Comparison of ENCODE assay signal across 38 cellular contexts in genomic region chr15:25871403-25871802, GRCh38. TPM values are rescaled to one million over a fixed set of nuclear protein-coding genes. Genes with fewer than 3 reads are reported as not detected.
DNase-seq lines count a peak whose midpoint lies in the region; ATAC-seq, FAIRE-seq and TF ChIP-seq lines count a peak whose summit lies in the region.
"Had no signal": no experiment of that assay in that cellular context is flagged by ENCODE, and none has a peak within 500 bp of the region (broad histone marks: within the 10 kb centered on the region; RNA-seq: fewer than 3 reads in every experiment).

No MANE protein-coding gene starts in this region.

- H3K79me2 ChIP-seq in K562 (ENCODE audit: control insufficient read depth, insufficient read depth, low read length) = no peaks in the 10 kb centered on the region
- no peaks in the 10 kb centered on the region for H3K79me2 ChIP-seq in H1 (ENCODE audit: control insufficient read depth in 1 of 2, insufficient read depth in 2 of 2, low read length in 2 of 2)

- no TSS peak for BruUV-seq in K562 (replicated peaks; lab: Mats Ljungman, UMichigan)
- BruUV-seq in Calu3 (replicated peaks; lab: Mats Ljungman, UMichigan) = no TSS peak

- H3K9me3 ChIP-seq in HEK293 (ENCODE audit: control insufficient read depth, insufficient read depth, low read depth, low read length) = no peaks in the 10 kb centered on the region
- H3K9me3 ChIP-seq in K562 (replicated peaks; ENCODE audit: control insufficient read depth, insufficient read depth, low read depth, low read length) = no peaks in the 10 kb centered on the region
- H3K9me3 ChIP-seq in H1 (ENCODE audit: insufficient read depth in 2 of 2, low read depth in 1 of 2, low read length in 1 of 2) = no peaks in the 10 kb centered on the region
- H3K9me3 ChIP-seq: A549; BE2C; BLaER1; BLaER1 treated with 17β-estradiol and CSF1 and Interleukin-3, amounts not matched to agents 10 nM and 100 nM; Caco-2 had no signal

- no peak overlapping the region for H3K23ac ChIP-seq in H1 (ENCODE audit: insufficient read length)

- FAIRE-seq in K562 (lab: Jason Lieb, UNC) = no peak
- no peak for FAIRE-seq in H1 (lab: Jason Lieb, UNC)
- FAIRE-seq: A204.1, A549, D721Med had no signal

- H4K8ac ChIP-seq in H1 (ENCODE audit: extremely low read depth, insufficient read depth, low read length) = no peak overlapping the region

- no peak overlapping the region for H2BK20ac ChIP-seq in H1 (ENCODE audit: low read length)

- no peak overlapping the region for H2BK15ac ChIP-seq in H1 (ENCODE audit: low read length)

- peaks cover 2% of the 10 kb centered on the region; the same call in 1 of the 2 replicates for H3K23me2 ChIP-seq in H1 (ENCODE audit: low read depth, low read length)

- H3K4me2 ChIP-seq in K562 (ENCODE audit: insufficient read depth, low read length) = no peak overlapping the region
- no peak overlapping the region for H3K4me2 ChIP-seq in H1 (ENCODE audit: insufficient read depth in 1 of 2, low read depth in 2 of 2, low read length in 2 of 2)
- H3K4me2 ChIP-seq: A549; BLaER1; BLaER1 treated with 17β-estradiol and CSF1 and Interleukin-3, amounts not matched to agents 10 nM and 100 nM had no signal

- no peak overlapping the region for H2BK120ac ChIP-seq in H1 (replicated peaks; ENCODE audit: low read depth, low read length)

- no peak overlapping the region for H4K5ac ChIP-seq in H1 (ENCODE audit: insufficient read length, low read depth, low read length)

- in situ Hi-C loops in K562 (cut with MboI) = no loop called here

- no peak overlapping the region for H4K91ac ChIP-seq in H1 (replicated peaks; ENCODE audit: insufficient read length, low read length)

- intact Hi-C loops in activated CD8-positive, alpha-beta T cell treated with anti-CD3 and anti-CD28 coated beads for 36 hours (cut with micrococcal nuclease) = no loop called here
- intact Hi-C loops in K562 (cut with micrococcal nuclease) (no loop called here), Calu3 (cut with micrococcal nuclease; ENCODE audit: unreplicated experiment) (no loop called here)

- H3K4me3 ChIP-seq in HEK293 (ENCODE audit: low read depth, low read length) = no peak overlapping the region
- no peak overlapping the region for H3K4me3 ChIP-seq in K562
- no peak overlapping the region for H3K4me3 ChIP-seq in H1 (ENCODE audit: extremely low read depth in 1 of 4, insufficient read depth in 2 of 4, low read depth in 3 of 4, low read length in 4 of 4)
- H3K4me3 ChIP-seq: A549; BLaER1; BLaER1 treated with 17β-estradiol and CSF1 and Interleukin-3, amounts not matched to agents 10 nM and 100 nM had no signal

- H2BK12ac ChIP-seq in H1 (ENCODE audit: low read depth, low read length) = no peak overlapping the region

- H3K27ac ChIP-seq in HEK293 (ENCODE audit: extremely low read depth, low read depth, low read length) (no peak overlapping the region), K562 (ENCODE audit: extremely low read depth, low read depth, low read length) (no peak overlapping the region), H1 (ENCODE audit: low read depth, low read length) (no peak overlapping the region)
- H3K27ac ChIP-seq: 22Rv1; A549; BLaER1; BLaER1 treated with 17β-estradiol and CSF1 and Interleukin-3, amounts not matched to agents 10 nM and 100 nM; C4-2B had no signal

- H3K36me3 ChIP-seq in HEK293 (ENCODE audit: control insufficient read depth in 2 of 2, insufficient read depth in 1 of 2, low read length in 2 of 2) (no peaks in the 10 kb centered on the region), K562 (ENCODE audit: control insufficient read depth, insufficient read depth, low read length) (no peaks in the 10 kb centered on the region), H1 (ENCODE audit: control insufficient read depth in 2 of 4, insufficient read depth in 4 of 4, low read length in 3 of 4) (no peaks in the 10 kb centered on the region)
- H3K36me3 ChIP-seq: BE2C; BLaER1; BLaER1 treated with 17β-estradiol and CSF1 and Interleukin-3, amounts not matched to agents 10 nM and 100 nM had no signal

- no peak overlapping the region for H3K14ac ChIP-seq in H1 (ENCODE audit: insufficient read length)

- no peak overlapping the region for H3K4me3 Mint-ChIP-seq in activated CD8-positive, alpha-beta T cell treated with anti-CD3 and anti-CD28 coated beads for 36 hours
- no peak overlapping the region for H3K4me3 Mint-ChIP-seq in activated CD8-positive, alpha-beta T cell treated with anti-CD3 and anti-CD28 coated beads, Interleukin-2, amount 10 ng/mL, durations not matched to agents 7 days and 5 days
- H3K4me3 Mint-ChIP-seq in Calu3 (ENCODE audit: low read depth, unreplicated experiment) = no peak overlapping the region
- H3K4me3 Mint-ChIP-seq: B cell; CD14-positive monocyte; CD4-positive, alpha-beta memory T cell; CD4-positive, alpha-beta T cell; CD4-positive, CD25-positive, alpha-beta regulatory T cell; CD8-positive, alpha-beta memory T cell; CD8-positive, alpha-beta T cell had no signal

- H2AK5ac ChIP-seq in H1 (ENCODE audit: low read depth, low read length) = no peak overlapping the region

- TF ChIP-seq RAD21 in K562 (CRISPR knock-in tag; conservative IDR thresholded peaks at IDR 0.05 in 1 of 2, IDR thresholded peaks at IDR 0.05 in 1 of 2) = no peak
- no peak for TF ChIP-seq RAD21 in H1 (IDR thresholded peaks at IDR 0.05 in 1 of 2, conservative IDR thresholded peaks at IDR 0.05 in 1 of 2; ENCODE audit: low read depth in 2 of 2, low read length in 2 of 2)

- POLR2A ChIA-PET in activated CD8-positive, alpha-beta T cell treated with anti-CD3 and anti-CD28 coated beads for 36 hours (lab: Charles Lee) = no interaction called here
- POLR2A ChIA-PET in activated CD8-positive, alpha-beta T cell treated with anti-CD3 and anti-CD28 coated beads, Interleukin-2, amount 10 ng/mL, durations not matched to agents 7 days and 5 days (lab: Charles Lee) = interaction anchor here (0.8 kb wide), 1 partner anchor 74 kb away, joined by 3 read pairs; no protein-coding TSS in a partner anchor
- POLR2A ChIA-PET in HEK293 (lab: Yijun Ruan, JAX) = no interaction called here
- POLR2A ChIA-PET in K562 (lab: Yijun Ruan, JAX) = interaction anchor here (1.0 kb wide), 1 partner anchor 9 kb away, joined by 4 read pairs; no protein-coding TSS in a partner anchor
- POLR2A ChIA-PET in H1 (lab: Charles Lee; ENCODE audit: partially characterized antibody) = no interaction called here

- peak overlapping the region; percentile 46 for H3K56ac ChIP-seq in H1 (replicated peaks; ENCODE audit: insufficient read length, low read depth, low read length)

- no peak for ATAC-seq in activated CD8-positive, alpha-beta T cell treated with anti-CD3 and anti-CD28 coated beads for 36 hours
- ATAC-seq in activated CD8-positive, alpha-beta T cell treated with anti-CD3 and anti-CD28 coated beads, Interleukin-2, amount 10 ng/mL, durations not matched to agents 7 days and 5 days = no peak
- ATAC-seq in K562 = no peak
- no peak for ATAC-seq in GM21390 (IDR thresholded peaks at IDR 0.05; ENCODE audit: unreplicated experiment)
- ATAC-seq: A549; CD8-positive, alpha-beta T cell had no signal

- H3K4ac ChIP-seq in H1 (replicated peaks; ENCODE audit: insufficient read length, low read depth, low read length) = no peak overlapping the region

- TF ChIP-seq POLR2A in K562 (conservative IDR thresholded peaks at IDR 0.05) = no peak
- TF ChIP-seq POLR2A in H1 (IDR thresholded peaks at IDR 0.05; ENCODE audit: control extremely low read depth in 1 of 2, low read depth in 2 of 2, low read length in 2 of 2) = no peak

- H2AFZ ChIP-seq in K562 (ENCODE audit: low read depth, low read length) = no peak overlapping the region
- H2AFZ ChIP-seq in H1 (ENCODE audit: low read length) = no peak overlapping the region

- CTCF ChIA-PET in activated CD8-positive, alpha-beta T cell treated with anti-CD3 and anti-CD28 coated beads for 36 hours (lab: Charles Lee) = no interaction called here
- CTCF ChIA-PET in activated CD8-positive, alpha-beta T cell treated with anti-CD3 and anti-CD28 coated beads, Interleukin-2, amount 10 ng/mL, durations not matched to agents 7 days and 5 days (lab: Charles Lee) = interaction anchor here (1.4 kb wide), 1 partner anchor 8 kb away, joined by 3 read pairs; the partner anchor contains the start of gene ATP10A
- CTCF ChIA-PET in HEK293 (lab: Yijun Ruan, JAX) = no interaction called here
- CTCF ChIA-PET in K562 (lab: Yijun Ruan, JAX; ENCODE audit: low intra/inter-chr PET ratio) = no interaction called here
- CTCF ChIA-PET in H1 (lab: Charles Lee; ENCODE audit: partially characterized antibody) = no interaction called here
- CTCF ChIA-PET in Calu3 (lab: Charles Lee) = no interaction called here

- no peaks in the 10 kb centered on the region for H3K27me3 Mint-ChIP-seq in activated CD8-positive, alpha-beta T cell treated with anti-CD3 and anti-CD28 coated beads for 36 hours
- peaks cover 5% of the 10 kb centered on the region for H3K27me3 Mint-ChIP-seq in activated CD8-positive, alpha-beta T cell treated with anti-CD3 and anti-CD28 coated beads, Interleukin-2, amount 10 ng/mL, durations not matched to agents 7 days and 5 days (ENCODE audit: low read depth)
- H3K27me3 Mint-ChIP-seq in Calu3 (ENCODE audit: unreplicated experiment) = no peaks in the 10 kb centered on the region
- H3K27me3 Mint-ChIP-seq: CD4-positive, alpha-beta memory T cell; CD4-positive, alpha-beta T cell; CD8-positive, alpha-beta memory T cell had no signal

- H3K9ac ChIP-seq in K562 (ENCODE audit: insufficient read depth in 1 of 2, low read depth in 2 of 2, low read length in 2 of 2) = no peak overlapping the region
- no peak overlapping the region for H3K9ac ChIP-seq in H1 (replicated peaks in 1 of 4; ENCODE audit: extremely low read depth in 1 of 4, low read depth in 3 of 4, low read length in 3 of 4)
- H3K9ac ChIP-seq: BLaER1; BLaER1 treated with 17β-estradiol and CSF1 and Interleukin-3, amounts not matched to agents 10 nM and 100 nM had no signal

- no peaks in the 10 kb centered on the region for H3K79me1 ChIP-seq in H1 (ENCODE audit: low read depth, low read length)

- no peak overlapping the region for H3K18ac ChIP-seq in H1 (ENCODE audit: extremely low read depth, low read length)

- H3K27me3 ChIP-seq in K562 (ENCODE audit: control insufficient read depth in 2 of 2, insufficient read depth in 2 of 2, low read length in 2 of 2) = peaks cover 5 to 6% of the 10 kb centered on the region in 2 experiments; a peak in 3 of 5 replicates
- peaks cover 0 to 1% (median 0%) of the 10 kb centered on the region in 4 experiments; a peak in 1 of 7 replicates for H3K27me3 ChIP-seq in H1 (replicated peaks in 1 of 4; ENCODE audit: control insufficient read depth in 3 of 4, extremely low read depth in 1 of 4, insufficient read depth in 3 of 4, low read length in 3 of 4)
- H3K27me3 ChIP-seq: BE2C; BLaER1; BLaER1 treated with 17β-estradiol and CSF1 and Interleukin-3, amounts not matched to agents 10 nM and 100 nM had no signal

- TF ChIP-seq EP300 in K562 (IDR thresholded peaks at IDR 0.05; ENCODE audit: low read length) (no peak), H1 (IDR thresholded peaks at IDR 0.05; ENCODE audit: borderline replicate concordance in 1 of 2, low read depth in 2 of 2, low read length in 2 of 2) (no peak)

- no peak for DNase-seq in activated CD8-positive, alpha-beta T cell treated with anti-CD3 and anti-CD28 coated beads for 36 hours
- DNase-seq in activated CD8-positive, alpha-beta T cell treated with anti-CD3 and anti-CD28 coated beads, Interleukin-2, amount 10 ng/mL, durations not matched to agents 7 days and 5 days = no peak
- DNase-seq in K562 (ENCODE audit: extremely low read depth in 1 of 4, low spot score in 3 of 4) = no peak
- DNase-seq in H1 (ENCODE audit: low read depth in 1 of 2, low spot score in 2 of 2) = no peak
- DNase-seq in stimulated activated CD4-positive, alpha-beta T cell treated with anti-CD3 and anti-CD28 coated beads, Interleukin-1b, Interleukin-23, amount 100 ng/mL, for 48 hours = no peak
- no peak for DNase-seq in Calu3
- DNase-seq: 8988T; ACHN; AML-193; BE2C; C1 segment of cervical spinal cord; Caco-2; CD4-positive, alpha-beta memory T cell; CD4-positive, alpha-beta T cell; CD4-positive, CD25-positive, alpha-beta regulatory T cell; CD8-positive, alpha-beta memory T cell; CD8-positive, alpha-beta T cell; COR-L47; DMS 273 treated with DMSO at 0.1 percent for 48 hours; DMS153; DMS53; DMS79; DMS79 treated with DMSO at 0.1 percent for 48 hours; DND-41; EL had no signal

- H3K9me1 ChIP-seq in K562 (ENCODE audit: control insufficient read depth, insufficient read depth, low read length) = no peaks in the 10 kb centered on the region

- H4K20me1 ChIP-seq in K562 (replicated peaks; ENCODE audit: control insufficient read depth, insufficient read depth, low read length) (no peaks in the 10 kb centered on the region), H1 (replicated peaks in 1 of 2; ENCODE audit: control insufficient read depth in 1 of 2, insufficient read depth in 2 of 2, low read length in 2 of 2) (no peaks in the 10 kb centered on the region)
- H4K20me1 ChIP-seq: BLaER1; BLaER1 treated with 17β-estradiol and CSF1 and Interleukin-3, amounts not matched to agents 10 nM and 100 nM had no signal

- TF ChIP-seq CTCF in activated CD8-positive, alpha-beta T cell treated with anti-CD3 and anti-CD28 coated beads for 36 hours (IDR thresholded peaks at IDR 0.05) = peak; percentile 24
- TF ChIP-seq CTCF in HEK293 (tag by site-specific recombination; IDR thresholded peaks at IDR 0.05) (no peak), K562 (IDR thresholded peaks at IDR 0.05 in 2 of 3, conservative IDR thresholded peaks at IDR 0.05 in 1 of 3; ENCODE audit: insufficient read depth in 2 of 3, low read depth in 1 of 3, low read length in 3 of 3) (no peak), H1 (IDR thresholded peaks at IDR 0.05; ENCODE audit: control extremely low read depth in 1 of 3, insufficient read depth in 1 of 3, low read depth in 1 of 3, low read length in 3 of 3) (no peak), Calu3 (IDR thresholded peaks at IDR 0.05; ENCODE audit: unreplicated experiment) (no peak)

- H3K4me1 Mint-ChIP-seq in activated CD8-positive, alpha-beta T cell treated with anti-CD3 and anti-CD28 coated beads for 36 hours (ENCODE audit: low read depth) = peaks cover 7% of the 10 kb centered on the region
- peaks cover 8% of the 10 kb centered on the region for H3K4me1 Mint-ChIP-seq in activated CD8-positive, alpha-beta T cell treated with anti-CD3 and anti-CD28 coated beads, Interleukin-2, amount 10 ng/mL, durations not matched to agents 7 days and 5 days (ENCODE audit: low read depth)
- H3K4me1 Mint-ChIP-seq in Calu3 (ENCODE audit: low read depth, unreplicated experiment) = no peaks in the 10 kb centered on the region
- H3K4me1 Mint-ChIP-seq: B cell had no signal

- no peaks in the 10 kb centered on the region for H3K36me3 Mint-ChIP-seq in activated CD8-positive, alpha-beta T cell treated with anti-CD3 and anti-CD28 coated beads for 36 hours (ENCODE audit: low read depth)
- H3K36me3 Mint-ChIP-seq in activated CD8-positive, alpha-beta T cell treated with anti-CD3 and anti-CD28 coated beads, Interleukin-2, amount 10 ng/mL, durations not matched to agents 7 days and 5 days (ENCODE audit: low read depth) = no peaks in the 10 kb centered on the region
- no peaks in the 10 kb centered on the region for H3K36me3 Mint-ChIP-seq in Calu3 (ENCODE audit: insufficient read depth, unreplicated experiment)
- H3K36me3 Mint-ChIP-seq: CD14-positive monocyte; CD4-positive, alpha-beta memory T cell; CD4-positive, CD25-positive, alpha-beta regulatory T cell; CD8-positive, alpha-beta memory T cell; CD8-positive, alpha-beta T cell had no signal

- H3K27ac Mint-ChIP-seq in activated CD8-positive, alpha-beta T cell treated with anti-CD3 and anti-CD28 coated beads for 36 hours = no peak overlapping the region
- no peak overlapping the region for H3K27ac Mint-ChIP-seq in activated CD8-positive, alpha-beta T cell treated with anti-CD3 and anti-CD28 coated beads, Interleukin-2, amount 10 ng/mL, durations not matched to agents 7 days and 5 days
- no peak overlapping the region for H3K27ac Mint-ChIP-seq in Calu3 (ENCODE audit: unreplicated experiment)
- H3K27ac Mint-ChIP-seq: B cell; CD14-positive monocyte; CD4-positive, alpha-beta memory T cell; CD4-positive, alpha-beta T cell; CD4-positive, CD25-positive, alpha-beta regulatory T cell; CD8-positive, alpha-beta memory T cell; CD8-positive, alpha-beta T cell had no signal

- no peaks in the 10 kb centered on the region for H3K4me1 ChIP-seq in HEK293 (ENCODE audit: control insufficient read depth, insufficient read depth, low read length)
- no peaks in the 10 kb centered on the region for H3K4me1 ChIP-seq in K562 (replicated peaks in 1 of 2; ENCODE audit: control insufficient read depth in 2 of 2, insufficient read depth in 2 of 2, low read length in 2 of 2)
- no peaks in the 10 kb centered on the region for H3K4me1 ChIP-seq in H1 (replicated peaks in 1 of 4; ENCODE audit: control insufficient read depth in 3 of 4, insufficient read depth in 4 of 4, low read length in 3 of 4)
- H3K4me1 ChIP-seq: BE2C had no signal

- H3K9me3 Mint-ChIP-seq in activated CD8-positive, alpha-beta T cell treated with anti-CD3 and anti-CD28 coated beads for 36 hours = no peaks in the 10 kb centered on the region
- H3K9me3 Mint-ChIP-seq in activated CD8-positive, alpha-beta T cell treated with anti-CD3 and anti-CD28 coated beads, Interleukin-2, amount 10 ng/mL, durations not matched to agents 7 days and 5 days (ENCODE audit: insufficient read depth) = no peaks in the 10 kb centered on the region
- H3K9me3 Mint-ChIP-seq in Calu3 (ENCODE audit: low read depth, unreplicated experiment) = no peaks in the 10 kb centered on the region
- H3K9me3 Mint-ChIP-seq: CD4-positive, alpha-beta memory T cell; CD4-positive, alpha-beta T cell; CD4-positive, CD25-positive, alpha-beta regulatory T cell; CD8-positive, alpha-beta memory T cell; CD8-positive, alpha-beta T cell had no signal

- H2BK5ac ChIP-seq in H1 (ENCODE audit: low read depth, low read length) = no peak overlapping the region

RNA-seq across cellular contexts. Expression of gene ATP10A, which starts 8.3 kb away (rescaled TPM):
- total RNA-seq in activated CD8-positive, alpha-beta T cell treated with anti-CD3 and anti-CD28 coated beads for 36 hours = 10 to 100 TPM; 17.8 to 21.0 TPM
- 10 to 100 TPM; 53.8 to 58.9 TPM for total RNA-seq in activated CD8-positive, alpha-beta T cell treated with anti-CD3 and anti-CD28 coated beads, Interleukin-2, amount 10 ng/mL, durations not matched to agents 7 days and 5 days
- total RNA-seq in K562 (2011; cell fraction: chromatin; rRNA removed; ENCODE audit: low replicate concordance) = not detected in 2 replicates
- total RNA-seq in K562 (2011; cell fraction: nucleolus; rRNA removed) = not detected in 2 replicates
- not detected in 2 replicates for total RNA-seq in K562 (2011; cell fraction: nucleoplasm; rRNA removed)
- total RNA-seq in K562 (2014; rRNA removed) (not detected in 2 replicates), K562 (2014; rRNA removed; fragmentation: Illumina TruSeq; extraction: Trizol) (not detected in 2 replicates), K562 (2015; rRNA removed; fragmentation: Illumina TruSeq; extraction: Trizol) (not detected in 2 replicates), K562 (2021) (0.04 and 0.09 TPM in 2 replicates), Calu3 (2022) (2.6 and 3.0 TPM in 2 replicates)
- polyA plus RNA-seq in K562 (2011; rRNA removed) (not detected in 2 replicates), K562 (2014; fragmentation: Illumina TruSeq; extraction: Trizol) (not detected in 2 replicates), K562 (2014; fragmentation: Nextera tagmentation; extraction: Ambion mirVana) (not detected), K562 (2014; rRNA removed) (not detected in 2 replicates), H1 (2011; rRNA removed) (1.4 and 2.0 TPM in 2 replicates)
- not detected in 2 replicates for polyA plus RNA-seq in K562 (2011; cell fraction: cytosol; rRNA removed)
- polyA plus RNA-seq in K562 (2011; cell fraction: nucleus; rRNA removed) = not detected in 2 replicates
- polyA plus RNA-seq in K562 (2012) = 0.01 TPM in 1 of 2 replicates, not detected in the other
- polyA minus RNA-seq in K562 (2011; rRNA and poly(A)+ RNA removed) = not detected in 2 replicates
- polyA minus RNA-seq in K562 (2011; cell fraction: cytosol; rRNA and poly(A)+ RNA removed) = not detected in 2 replicates
- polyA minus RNA-seq in K562 (2011; cell fraction: nucleus; rRNA and poly(A)+ RNA removed) = not detected in 2 replicates
- total RNA-seq in H1 (2021; fragmentation: NEBNext Ultra II Directional; extraction: Animal tissue kit (Norgen Biotek cat#: 25700)) = 2.8 and 3.4 TPM in 2 replicates
- 1.5 TPM for polyA plus RNA-seq in H1 (2011; cell fraction: cytosol; rRNA removed)
- 2.8 TPM for polyA plus RNA-seq in H1 (2011; cell fraction: nucleus; rRNA removed)
- 2.0 to 2.7 TPM (median 2.5 TPM) in 4 replicates for polyA plus RNA-seq in H1 (2012, experiment 1 of 2)
- polyA plus RNA-seq in H1 (2012, experiment 2 of 2) = 1.3 TPM
- polyA plus RNA-seq in H1 (2013, experiment 1 of 2) = 1.7 TPM
- polyA plus RNA-seq in H1 (2013, experiment 2 of 2) = 1.8 TPM
- polyA minus RNA-seq in H1 (2011; rRNA and poly(A)+ RNA removed) = 4.0 and 4.1 TPM in 2 replicates
- polyA minus RNA-seq in H1 (2011; cell fraction: cytosol; rRNA and poly(A)+ RNA removed) = 2.3 TPM
- polyA minus RNA-seq in H1 (2011; cell fraction: nucleus; rRNA and poly(A)+ RNA removed) = 3.2 TPM
- total RNA-seq: A172, A673, Caco-2 had no signal

Comparison
In these comparisons a context has a peak if more than half of its experiments do, and no peak if none do; other contexts are left out.
1. POLR2A ChIA-PET loops: an anchor here in activated CD8-positive, alpha-beta T cell treated with anti-CD3 and anti-CD28 coated beads, Interleukin-2, amount 10 ng/mL, durations not matched to agents 7 days and 5 days (0.8 kb wide) and K562 (1.0 kb wide); none called in activated CD8-positive, alpha-beta T cell treated with anti-CD3 and anti-CD28 coated beads for 36 hours, HEK293 and H1.